Comparison of ENCODE assay signal across 1 cellular context in the genomic region with DNA sequence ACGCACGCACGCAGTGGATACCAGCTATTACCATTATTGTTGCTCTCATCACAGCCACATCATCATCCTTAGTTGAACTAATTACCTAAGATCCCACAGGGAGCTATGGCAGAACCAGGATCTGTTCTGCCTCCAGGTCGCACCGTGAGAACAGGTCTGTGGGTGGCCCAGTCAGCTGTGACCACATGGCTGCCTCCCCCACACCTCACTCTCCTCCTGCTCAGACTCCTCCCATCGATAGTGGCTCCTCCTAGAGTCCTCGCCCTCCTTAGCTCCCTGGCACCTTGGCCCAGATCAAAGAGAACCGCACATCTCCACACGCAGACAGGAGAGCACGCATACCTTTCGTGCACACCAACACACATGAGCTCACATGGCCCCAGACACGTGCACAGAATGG.
TF ChIP-seq lines count a peak whose summit lies in the region.

No MANE protein-coding gene starts in this region.

TF ChIP-seq in IMR-90, 13 proteins besides CTCF, POLR2A, EP300 and RAD21:
- TF ChIP-seq RFX5 (IDR thresholded peaks at IDR 0.05; ENCODE audit: low read depth, low read length) (no peak), SMC3 (IDR thresholded peaks at IDR 0.05; ENCODE audit: low read depth, low read length) (no peak), CHD1 (IDR thresholded peaks at IDR 0.05; ENCODE audit: low read depth, low read length) (no peak), MAFK (IDR thresholded peaks at IDR 0.05; ENCODE audit: low read depth, low read length) (no peak), NFE2L2 (IDR thresholded peaks at IDR 0.05; ENCODE audit: low read depth, low read length) (no peak), RCOR1 (IDR thresholded peaks at IDR 0.05; ENCODE audit: insufficient replicate concordance, low read length) (no peak), MXI1 (IDR thresholded peaks at IDR 0.05; ENCODE audit: borderline replicate concordance, low read depth, low read length) (no peak), MAZ (IDR thresholded peaks at IDR 0.05; ENCODE audit: borderline replicate concordance, low read depth, low read length) (no peak), FOS (IDR thresholded peaks at IDR 0.05; ENCODE audit: low read depth, low read length) (no peak), USF2 (IDR thresholded peaks at IDR 0.05; ENCODE audit: low read depth, low read length) (no peak), CEBPB (IDR thresholded peaks at IDR 0.05; ENCODE audit: low read depth, low read length) (no peak), BHLHE40 (IDR thresholded peaks at IDR 0.05; ENCODE audit: low read depth, low read length) (no peak)
- TF ChIP-seq, protein P1, sequence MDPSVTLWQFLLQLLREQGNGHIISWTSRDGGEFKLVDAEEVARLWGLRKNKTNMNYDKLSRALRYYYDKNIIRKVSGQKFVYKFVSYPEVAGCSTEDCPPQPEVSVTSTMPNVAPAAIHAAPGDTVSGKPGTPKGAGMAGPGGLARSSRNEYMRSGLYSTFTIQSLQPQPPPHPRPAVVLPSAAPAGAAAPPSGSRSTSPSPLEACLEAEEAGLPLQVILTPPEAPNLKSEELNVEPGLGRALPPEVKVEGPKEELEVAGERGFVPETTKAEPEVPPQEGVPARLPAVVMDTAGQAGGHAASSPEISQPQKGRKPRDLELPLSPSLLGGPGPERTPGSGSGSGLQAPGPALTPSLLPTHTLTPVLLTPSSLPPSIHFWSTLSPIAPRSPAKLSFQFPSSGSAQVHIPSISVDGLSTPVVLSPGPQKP (IDR thresholded peaks at IDR 0.05; ENCODE audit: borderline replicate concordance, low read depth, low read length): no peak
